23 cellular contexts compared by ENCODE assay signal in genomic region chr6:33452496-33452895, GRCh38. TPM values are rescaled to one million over a fixed set of nuclear protein-coding genes. Genes with fewer than 3 reads are reported as not detected.
DNase-seq lines count a peak whose midpoint lies in the region; ATAC-seq and TF ChIP-seq lines count a peak whose summit lies in the region.
"Had no signal": no experiment of that assay in that cellular context is flagged by ENCODE, and none has a peak within 500 bp of the region (broad histone marks: within the 10 kb centered on the region; RNA-seq: fewer than 3 reads in every experiment).

No MANE protein-coding gene starts in this region.

- no peaks in the 10 kb centered on the region for H3K9me2 ChIP-seq in GM23338 (ENCODE audit: insufficient read depth)

- TF ChIP-seq CTCF in GM23338 (conservative IDR thresholded peaks at IDR 0.05; ENCODE audit: low read depth in 2 of 2) (no peak), sigmoid colon (IDR thresholded peaks at IDR 0.05) (no peak), lower leg skin (IDR thresholded peaks at IDR 0.05) (no peak)

- peaks cover 71% of the 10 kb centered on the region for H3K36me3 Mint-ChIP-seq in activated T-cell treated with anti-CD3 and anti-CD28 coated beads, Interleukin-2, amount 50 U/mL, for 24 hours (ENCODE audit: low read depth)
- H3K36me3 Mint-ChIP-seq in GM23338 (ENCODE audit: low read depth): peaks cover 78% of the 10 kb centered on the region
- peaks cover 60% of the 10 kb centered on the region for H3K36me3 Mint-ChIP-seq in dendritic cell treated with granulocyte-macrophage colony-stimulating factor and Interleukin-4, amounts not matched to agents 40 ng/mL and 50 ng/mL, for 4 days (ENCODE audit: low read depth)
- H3K36me3 Mint-ChIP-seq: natural killer cell treated with Interleukin-12 subunit alpha and Interleukin-12 subunit beta and Interleukin-15 and Interleukin-18, amount 100 ng/mL, for 72 hours had no signal

- peaks cover 11% of the 10 kb centered on the region for H3K36me3 ChIP-seq in GM23338 (ENCODE audit: insufficient read depth)
- H3K36me3 ChIP-seq in sigmoid colon: peaks cover 0 to 34% (median 8%) of the 10 kb centered on the region in 4 donors
- H3K36me3 ChIP-seq: uterus had no signal

- H3K27me3 ChIP-seq in GM23338 (ENCODE audit: insufficient read depth): no peaks in the 10 kb centered on the region
- no peaks in the 10 kb centered on the region for H3K27me3 ChIP-seq in sigmoid colon
- H3K27me3 ChIP-seq: gastrocnemius medialis, uterus had no signal

- H3K79me2 ChIP-seq in GM23338 (replicated peaks; ENCODE audit: insufficient read depth): peaks cover 14% of the 10 kb centered on the region

- no peak overlapping the region for H3K4me3 Mint-ChIP-seq in activated T-cell treated with anti-CD3 and anti-CD28 coated beads, Interleukin-2, amount 50 U/mL, for 24 hours
- no peak overlapping the region for H3K4me3 Mint-ChIP-seq in GM23338
- no peak overlapping the region for H3K4me3 Mint-ChIP-seq in dendritic cell treated with granulocyte-macrophage colony-stimulating factor and Interleukin-4, amounts not matched to agents 40 ng/mL and 50 ng/mL, for 4 days

- 89 to 90% methylated on average over 4 of the region's 4 CpGs for WGBS in sigmoid colon, 2 donors
- 84 to 91% methylated on average over 4 of the region's 4 CpGs for WGBS in lower leg skin, 2 donors

- H3K27ac ChIP-seq in GM23338 (ENCODE audit: low read depth) (no peak overlapping the region), sigmoid colon (peak overlapping the region in 3 of 4 donors; percentile 11 to 88 (median 85))
- H3K27ac ChIP-seq: gastrocnemius medialis had no signal

- H2AFZ ChIP-seq in GM23338: no peak overlapping the region

- H3K27me3 Mint-ChIP-seq in activated T-cell treated with anti-CD3 and anti-CD28 coated beads, Interleukin-2, amount 50 U/mL, for 24 hours: no peaks in the 10 kb centered on the region
- peaks cover 31% of the 10 kb centered on the region for H3K27me3 Mint-ChIP-seq in GM23338 (ENCODE audit: insufficient read depth, low read depth, poor library complexity)
- no peaks in the 10 kb centered on the region for H3K27me3 Mint-ChIP-seq in dendritic cell treated with granulocyte-macrophage colony-stimulating factor and Interleukin-4, amounts not matched to agents 40 ng/mL and 50 ng/mL, for 4 days
- H3K27me3 Mint-ChIP-seq: natural killer cell treated with Interleukin-12 subunit alpha and Interleukin-12 subunit beta and Interleukin-15 and Interleukin-18, amount 100 ng/mL, for 72 hours; T-cell had no signal

- no peak for TF ChIP-seq EP300 in sigmoid colon (IDR thresholded peaks at IDR 0.05)

- no peak for DNase-seq in activated T-cell treated with anti-CD3 and anti-CD28 coated beads, Interleukin-2, amount 50 U/mL, for 24 hours
- no peak for DNase-seq in activated T-cell treated with anti-CD3 and anti-CD28 coated beads, Interleukin-2, amount 50 U/mL, for 1 hour
- DNase-seq in GM23338 (ENCODE audit: low spot score) (no peak), sigmoid colon (no peak), lower leg skin (ENCODE audit: low spot score in 2 of 2) (no peak), ACHN (no peak)
- DNase-seq: activated gamma-delta T cell treated with Interleukin-2 at 50 U/mL for 16 hours; cerebellar nuclear complex; effector CD4-positive, alpha-beta T cell; gastrocnemius medialis; IMR-90; kidney glomerular epithelial cell; NCI-H2171; NCI-H526 treated with DMSO at 0.1 percent for 48 hours; Right ventricle myocardium superior; T-cell; uterus had no signal

- peaks cover 13% of the 10 kb centered on the region for H3F3A ChIP-seq in GM23338 (replicated peaks; ENCODE audit: low read depth)

- H3K4me3 ChIP-seq in GM23338: no peak overlapping the region
- no peak overlapping the region for H3K4me3 ChIP-seq in sigmoid colon
- no peak overlapping the region for H3K4me3 ChIP-seq in lower leg skin (ENCODE audit: low read depth, poor library complexity, severe bottlenecking)
- H3K4me3 ChIP-seq: gastrocnemius medialis, uterus had no signal

- H4K20me1 ChIP-seq in GM23338 (replicated peaks; ENCODE audit: insufficient read depth): no peaks in the 10 kb centered on the region; the same call in 1 of the 2 replicates

- peak overlapping the region; percentile 81 for H3K27ac Mint-ChIP-seq in activated T-cell treated with anti-CD3 and anti-CD28 coated beads, Interleukin-2, amount 50 U/mL, for 24 hours
- H3K27ac Mint-ChIP-seq in GM23338: no peak overlapping the region
- H3K27ac Mint-ChIP-seq in dendritic cell treated with granulocyte-macrophage colony-stimulating factor and Interleukin-4, amounts not matched to agents 40 ng/mL and 50 ng/mL, for 4 days: peak overlapping the region; percentile 69

- H3K9me3 ChIP-seq in sigmoid colon: no peaks in the 10 kb centered on the region
- H3K9me3 ChIP-seq: gastrocnemius medialis, uterus had no signal

- H3K9me3 Mint-ChIP-seq in activated T-cell treated with anti-CD3 and anti-CD28 coated beads, Interleukin-2, amount 50 U/mL, for 24 hours: no peaks in the 10 kb centered on the region
- H3K9me3 Mint-ChIP-seq in GM23338: peaks cover 7% of the 10 kb centered on the region; the same call in 2 of the 3 replicates
- H3K9me3 Mint-ChIP-seq in dendritic cell treated with granulocyte-macrophage colony-stimulating factor and Interleukin-4, amounts not matched to agents 40 ng/mL and 50 ng/mL, for 4 days: no peaks in the 10 kb centered on the region
- H3K9me3 Mint-ChIP-seq: natural killer cell treated with Interleukin-12 subunit alpha and Interleukin-12 subunit beta and Interleukin-15 and Interleukin-18, amount 100 ng/mL, for 72 hours; T-cell had no signal

- ATAC-seq in GM23338 (no peak), GM18498 (IDR thresholded peaks at IDR 0.05; ENCODE audit: unreplicated experiment) (no peak)
- ATAC-seq: esophagus mucosa; gastrocnemius medialis; natural killer cell treated with Interleukin-12 subunit alpha and Interleukin-12 subunit beta and Interleukin-15 and Interleukin-18, amount 100 ng/mL, for 72 hours; sciatic nerve; T-cell had no signal

- in situ Hi-C loops in ACHN (cut with HindIII; ENCODE audit: low pct_ligation_motif_present, low pct_unique_long_range_greater_than_20kb, low sequenced_read_pairs): no loop called here

- intact Hi-C loops in dendritic cell treated with granulocyte-macrophage colony-stimulating factor and Interleukin-4, amounts not matched to agents 40 ng/mL and 50 ng/mL, for 4 days (cut with micrococcal nuclease): loop anchor here (5.0 kb wide), 2 partner anchors 40 to 120 kb away; partner anchors contain the start of gene PHF1
- intact Hi-C loops in sigmoid colon (cut with DNase I): loop anchor here (5.0 kb wide), 1 partner anchor 120 kb away; no protein-coding TSS in a partner anchor
- intact Hi-C loops in lower leg skin (cut with DNase I; ENCODE audit: low total_unique reads): no loop called here

- no peak overlapping the region for H3K4me2 ChIP-seq in GM23338

- TF ChIP-seq POLR2A in sigmoid colon (IDR thresholded peaks at IDR 0.05): no peak
- TF ChIP-seq POLR2A in lower leg skin (IDR thresholded peaks at IDR 0.05): no peak

- H3K4me1 ChIP-seq in GM23338 (ENCODE audit: insufficient read depth): peaks cover 4% of the 10 kb centered on the region; the same call in 1 of the 2 replicates
- H3K4me1 ChIP-seq in sigmoid colon: peaks cover 0 to 30% (median 20%) of the 10 kb centered on the region in 4 donors

- peaks cover 39% of the 10 kb centered on the region for H3K4me1 Mint-ChIP-seq in activated T-cell treated with anti-CD3 and anti-CD28 coated beads, Interleukin-2, amount 50 U/mL, for 24 hours (ENCODE audit: low read depth)
- peaks cover 30% of the 10 kb centered on the region for H3K4me1 Mint-ChIP-seq in GM23338
- H3K4me1 Mint-ChIP-seq in dendritic cell treated with granulocyte-macrophage colony-stimulating factor and Interleukin-4, amounts not matched to agents 40 ng/mL and 50 ng/mL, for 4 days (ENCODE audit: low read depth): peaks cover 75% of the 10 kb centered on the region

TF ChIP-seq in GM23338, 12 proteins besides CTCF, POLR2A, EP300 and RAD21:
- 0 out of 2 replicates have a peak, but pooled peaks have one; percentile 25 for TF ChIP-seq POLR2AphosphoS5 (IDR thresholded peaks at IDR 0.05; ENCODE audit: low read depth)
- TF ChIP-seq EZH2phosphoT487 (IDR thresholded peaks at IDR 0.05; ENCODE audit: unreplicated experiment): no peak

RNA-seq across cellular contexts. Expression of gene ZBTB9, which starts 1.9 kb away (rescaled TPM):
- total RNA-seq in GM23338 (2014; rRNA removed; shearing (Covaris generic)): 17.9 and 25.2 TPM in 2 replicates
- polyA plus RNA-seq in GM23338 (2016; fragmentation: Nextera tagmentation; extraction: Ambion mirVana): 13.5 and 13.6 TPM in 2 replicates
- total RNA-seq in sigmoid colon: 1 to 10 TPM; 1.1 to 3.6 (median 1.4) TPM
- 1 to 10 TPM in 2 of 3 donors, under 1 TPM in 1; 0.60 to 4.2 (median 1.8) TPM for polyA plus RNA-seq in sigmoid colon
- 1 to 10 TPM; 4.0 to 5.4 (median 4.6) TPM for total RNA-seq in lower leg skin

RNA-seq across cellular contexts. Expression of gene SYNGAP1, which starts 32.6 kb away (rescaled TPM):
- total RNA-seq in GM23338 (2014; rRNA removed; shearing (Covaris generic)): 36.9 and 45.0 TPM in 2 replicates
- polyA plus RNA-seq in GM23338 (2016; fragmentation: Nextera tagmentation; extraction: Ambion mirVana): 12.9 and 13.9 TPM in 2 replicates
- 10 to 100 TPM in 1 of 4 donors, 1 to 10 TPM in 3; 6.4 to 24.6 (median 9.9) TPM for total RNA-seq in sigmoid colon
- polyA plus RNA-seq in sigmoid colon: 10 to 100 TPM in 1 of 3 donors, 1 to 10 TPM in 1, under 1 TPM in 1; 0.92 to 17.8 (median 2.4) TPM
- total RNA-seq in lower leg skin: 10 to 100 TPM in 2 of 4 donors, 1 to 10 TPM in 2; 7.5 to 21.1 (median 9.4) TPM
- polyA plus RNA-seq: CD14-positive monocyte had no signal

RNA-seq across cellular contexts. Expression of gene CUTA, which starts 34.6 kb away (rescaled TPM):
- 193 and 207 TPM in 2 replicates for total RNA-seq in GM23338 (2014; rRNA removed; shearing (Covaris generic))
- polyA plus RNA-seq in GM23338 (2016; fragmentation: Nextera tagmentation; extraction: Ambion mirVana): 421 and 426 TPM in 2 replicates
- total RNA-seq in sigmoid colon: 100 to 1,000 TPM; 102 to 148 (median 120) TPM
- 100 to 1,000 TPM; 110 to 193 (median 153) TPM for polyA plus RNA-seq in sigmoid colon
- total RNA-seq in lower leg skin: 100 to 1,000 TPM in 3 of 4 donors, 10 to 100 TPM in 1; 96.5 to 162 (median 153) TPM

RNA-seq across cellular contexts. Expression of gene PHF1, which starts 41.7 kb away (rescaled TPM):
- 33.2 and 46.7 TPM in 2 replicates for total RNA-seq in GM23338 (2014; rRNA removed; shearing (Covaris generic))
- polyA plus RNA-seq in GM23338 (2016; fragmentation: Nextera tagmentation; extraction: Ambion mirVana): 29.4 and 31.4 TPM in 2 replicates
- 10 to 100 TPM; 57.1 to 82.3 (median 66.0) TPM for total RNA-seq in sigmoid colon
- 10 to 100 TPM; 22.4 to 43.2 (median 43.2) TPM for polyA plus RNA-seq in sigmoid colon
- 10 to 100 TPM; 40.9 to 73.0 (median 64.8) TPM for total RNA-seq in lower leg skin
